ENCODE assay signal across 4 cellular contexts in genomic region chr11:127108838-127109237, GRCh38.
TF ChIP-seq lines count a peak whose summit lies in the region.

No MANE protein-coding gene starts in this region.

TF ChIP-seq in GM23338, 12 proteins besides CTCF, POLR2A, EP300 and RAD21 (continues in another document):
- TF ChIP-seq REST (IDR thresholded peaks at IDR 0.05; ENCODE audit: unreplicated experiment) (no peak), EZH2 (IDR thresholded peaks at IDR 0.05; ENCODE audit: low read depth, unreplicated experiment) (no peak)

TF ChIP-seq in IMR-90, 13 proteins besides CTCF, POLR2A, EP300 and RAD21:
- no peak for TF ChIP-seq ELK1 (IDR thresholded peaks at IDR 0.05; ENCODE audit: borderline replicate concordance, low read depth, low read length)
- TF ChIP-seq MAFK (IDR thresholded peaks at IDR 0.05; ENCODE audit: low read depth, low read length) = peak; percentile 71
TF ChIP-seq in IMR-90: peak in this region for 1.

TF ChIP-seq in H1, 55 proteins besides CTCF, POLR2A, EP300 and RAD21:
- TF ChIP-seq MAFK (IDR thresholded peaks at IDR 0.05; ENCODE audit: low read depth, low read length) (0 out of 2 replicates have a peak, but pooled peaks have one; percentile 29), JUND (IDR thresholded peaks at IDR 0.05; ENCODE audit: low read length) (no peak)

TF ChIP-seq in neural cell, 6 proteins besides CTCF, POLR2A, EP300 and RAD21:
- no peak for TF ChIP-seq EZH2 (IDR thresholded peaks at IDR 0.05; ENCODE audit: borderline replicate concordance, insufficient read depth, low read length, poor library complexity, severe bottlenecking)
- no peak for TF ChIP-seq MXI1 (conservative IDR thresholded peaks at IDR 0.05; ENCODE audit: poor library complexity, severe bottlenecking)
- TF ChIP-seq SMC3 (conservative IDR thresholded peaks at IDR 0.05; ENCODE audit: poor library complexity) = no peak
- no peak for TF ChIP-seq POLR2AphosphoS5 (IDR thresholded peaks at IDR 0.05)
- TF ChIP-seq REST (IDR thresholded peaks at IDR 0.05; ENCODE audit: borderline replicate concordance) = no peak
